ENCODE assay signal across 20 cellular contexts in genomic region chr1:156439036-156439435, GRCh38.
DNase-seq lines count a peak whose midpoint lies in the region; ATAC-seq and TF ChIP-seq lines count a peak whose summit lies in the region.
"Had no signal": no experiment of that assay in that cellular context is flagged by ENCODE, and none has a peak within 500 bp of the region (broad histone marks: within the 10 kb centered on the region; RNA-seq: fewer than 3 reads in every experiment).

No MANE protein-coding gene starts in this region.

- ATAC-seq in stimulated activated naive CD8-positive, alpha-beta T cell treated with anti-CD3 and anti-CD28 coated beads, Interleukin-15, Interleukin-2, amounts not matched to agents 100 U/mL and 50 U/mL, for 24 hours = peak; percentile 34
- no peak for ATAC-seq in HG03045 (IDR thresholded peaks at IDR 0.05; ENCODE audit: unreplicated experiment)
- no peak for ATAC-seq in GM18868 (IDR thresholded peaks at IDR 0.05; ENCODE audit: unreplicated experiment)
- ATAC-seq: lower lobe of right lung, right lobe of liver, SK-N-SH treated with all-trans-retinoic acid at 6 μM for 48 hours had no signal

- peak; percentile 46 for DNase-seq in DMS 273 (lab: John Stamatoyannopoulos, UW; ENCODE audit: unreplicated experiment)
- no peak for DNase-seq in DMS 273 treated with DMSO at 0.1 percent for 48 hours (lab: John Stamatoyannopoulos, UW)
- peak; percentile 88 for DNase-seq in NCI-H82 (lab: John Stamatoyannopoulos, UW)
- no peak for DNase-seq in stimulated activated naive CD8-positive, alpha-beta T cell treated with anti-CD3 and anti-CD28 coated beads, Interleukin-15, Interleukin-2, amounts not matched to agents 100 U/mL and 50 U/mL, for 24 hours
- no peak for DNase-seq in SW 1271 (lab: John Stamatoyannopoulos, UW)
- DNase-seq: activated CD4-positive, alpha-beta memory T cell treated with anti-CD3 and anti-CD28 coated beads for 36 hours; activated naive CD4-positive, alpha-beta T cell; CD4-positive, alpha-beta memory T cell; DMS53; GF-D8; lower lobe of right lung; NCI-H1092; NCI-H187 treated with DMSO at 0.1 percent for 48 hours; NCI-H2227 treated with DMSO at 0.1 percent for 48 hours; NCI-H748 treated with DMSO at 0.1 percent for 48 hours; right lobe of liver had no signal

- H3K9me3 Mint-ChIP-seq in brain = peaks cover 0 to 8% (median 3%) of the 10 kb centered on the region in 5 experiments
- H3K9me3 Mint-ChIP-seq: activated CD4-positive, alpha-beta memory T cell treated with anti-CD3 and anti-CD28 coated beads for 36 hours had no signal

- H3K4me3 Mint-ChIP-seq in brain = peak overlapping the region in 4 of 5 experiments; percentile 59 to 94 (median 84)
- H3K4me3 Mint-ChIP-seq: activated CD4-positive, alpha-beta memory T cell treated with anti-CD3 and anti-CD28 coated beads for 36 hours had no signal

- H3K4me1 Mint-ChIP-seq in brain = peaks cover 85% of the 10 kb centered on the region

- no peaks in the 10 kb centered on the region for H3K36me3 Mint-ChIP-seq in brain
- H3K36me3 Mint-ChIP-seq: activated CD4-positive, alpha-beta memory T cell treated with anti-CD3 and anti-CD28 coated beads for 36 hours; CD4-positive, alpha-beta memory T cell had no signal

- peaks cover 59% of the 10 kb centered on the region for H3K27me3 Mint-ChIP-seq in brain

- peak overlapping the region in 4 of 5 experiments; percentile 70 to 100 (median 98) for H3K27ac Mint-ChIP-seq in brain
- H3K27ac Mint-ChIP-seq: activated CD4-positive, alpha-beta memory T cell treated with anti-CD3 and anti-CD28 coated beads for 36 hours had no signal

- TF ChIP-seq CTCF in brain (conservative IDR thresholded peaks at IDR 0.05) = no peak

Comparison
In these comparisons a context has a peak if more than half of its experiments do, and no peak if none do; other contexts are left out.
1. DNase-seq: peak in DMS 273 (single experiment) and NCI-H82 (single experiment); none in DMS 273 treated with DMSO at 0.1 percent for 48 hours (single experiment), stimulated activated naive CD8-positive, alpha-beta T cell treated with anti-CD3 and anti-CD28 coated beads, Interleukin-15, Interleukin-2, amounts not matched to agents 100 U/mL and 50 U/mL, for 24 hours (single experiment) and SW 1271 (0 of 2).